31 cellular contexts compared by ENCODE assay signal in genomic region chr7:131942287-131943150, GRCh38.
"Had no signal": no experiment of that assay in that cellular context is flagged by ENCODE, and none has a peak within 500 bp of the region (broad histone marks: within the 10 kb centered on the region; RNA-seq: fewer than 3 reads in every experiment).

No MANE protein-coding gene starts in this region.

- H3K27ac Mint-ChIP-seq: activated CD4-positive, alpha-beta memory T cell treated with anti-CD3 and anti-CD28 coated beads, Interleukin-2, amount 10 ng/mL, durations not matched to agents 7 days and 5 days; activated CD4-positive, alpha-beta T cell treated with anti-CD3 and anti-CD28 coated beads for 36 hours; activated CD4-positive, alpha-beta T cell treated with anti-CD3 and anti-CD28 coated beads, Interleukin-2, amount 10 ng/mL, durations not matched to agents 7 days and 5 days; activated naive CD8-positive, alpha-beta T cell; activated T-cell treated with anti-CD3 and anti-CD28 coated beads, Interleukin-2, amount 50 U/mL, for 24 hours; activated T-cell treated with anti-CD3 and anti-CD28 coated beads, Interleukin-2, amount 50 U/mL, for 72 hours; T-helper 17 cell; T-helper 2 cell treated with Interferon-gamma antibody and Interleukin-4, amounts not matched to agents 5 μg/mL and 100 μg/mL, for 36 hours had no signal

- H3K27ac ChIP-seq: brain microvascular endothelial cell had no signal

- DNase-seq: activated CD4-positive, alpha-beta memory T cell treated with anti-CD3 and anti-CD28 coated beads, Interleukin-2, amount 10 ng/mL, durations not matched to agents 7 days and 5 days; activated CD4-positive, alpha-beta T cell treated with anti-CD3 and anti-CD28 coated beads for 36 hours; activated CD4-positive, alpha-beta T cell treated with anti-CD3 and anti-CD28 coated beads, Interleukin-2, amount 10 ng/mL, durations not matched to agents 7 days and 5 days; activated CD4-positive, alpha-beta T cell treated with anti-CD3 and anti-CD28 coated beads, Interleukin-2, amount 50 U/mL, for 4 hours; activated CD4-positive, CD25-positive, alpha-beta regulatory T cell; activated CD4-positive, CD25-positive, alpha-beta regulatory T cell treated with anti-CD3 and anti-CD28 coated beads, Interleukin-2, amount 50 U/mL, for 72 hours; activated CD8-positive, alpha-beta memory T cell treated with anti-CD3 and anti-CD28 coated beads, Interleukin-2, amount 50 U/mL, for 48 hours; activated effector memory CD4-positive, alpha-beta T cell treated with Interleukin-2 at 50 U/mL for 16 hours; activated gamma-delta T cell treated with Interleukin-2 at 50 U/mL for 16 hours; activated naive CD4-positive, alpha-beta T cell treated with anti-CD3 and anti-CD28 coated beads, Interleukin-2, amount 50 U/mL, for 16 hours; activated naive CD4-positive, alpha-beta T cell treated with Interleukin-2 at 50 U/mL for 16 hours; activated T-cell treated with anti-CD3 and anti-CD28 coated beads for 4 hours; activated T-cell treated with anti-CD3 and anti-CD28 coated beads, Interleukin-2, amount 50 U/mL, for 24 hours; activated T-cell treated with anti-CD3 and anti-CD28 coated beads, Interleukin-2, amount 50 U/mL, for 72 hours; amniotic stem cell; anterior cingulate cortex; brain microvascular endothelial cell; cortex of kidney; dermis blood vessel endothelial cell; effector CD8-positive, alpha-beta T cell; foreskin fibroblast; T-helper 1 cell; T-helper 17 cell; T1000 had no signal

- H3K9me3 Mint-ChIP-seq: activated CD4-positive, alpha-beta memory T cell treated with anti-CD3 and anti-CD28 coated beads, Interleukin-2, amount 10 ng/mL, durations not matched to agents 7 days and 5 days; activated CD4-positive, alpha-beta T cell treated with anti-CD3 and anti-CD28 coated beads, Interleukin-2, amount 10 ng/mL, durations not matched to agents 7 days and 5 days; activated T-cell treated with anti-CD3 and anti-CD28 coated beads, Interleukin-2, amount 50 U/mL, for 24 hours; T-helper 2 cell treated with Interferon-gamma antibody and Interleukin-4, amounts not matched to agents 5 μg/mL and 100 μg/mL, for 36 hours had no signal

- H3K36me3 Mint-ChIP-seq: activated naive CD8-positive, alpha-beta T cell had no signal

- H3K36me3 ChIP-seq: brain microvascular endothelial cell had no signal

- ATAC-seq: activated CD4-positive, alpha-beta T cell treated with anti-CD3 and anti-CD28 coated beads for 36 hours; activated T-cell treated with anti-CD3 and anti-CD28 coated beads, Interleukin-2, amount 50 U/mL, for 72 hours; esophagus mucosa; T-helper 17 cell had no signal

- H3K4me1 Mint-ChIP-seq: activated CD4-positive, alpha-beta memory T cell treated with anti-CD3 and anti-CD28 coated beads, Interleukin-2, amount 10 ng/mL, durations not matched to agents 7 days and 5 days; activated CD4-positive, alpha-beta T cell treated with anti-CD3 and anti-CD28 coated beads for 36 hours; activated CD4-positive, alpha-beta T cell treated with anti-CD3 and anti-CD28 coated beads, Interleukin-2, amount 10 ng/mL, durations not matched to agents 7 days and 5 days; T-helper 17 cell had no signal

- H3K4me3 Mint-ChIP-seq: activated CD4-positive, alpha-beta memory T cell treated with anti-CD3 and anti-CD28 coated beads, Interleukin-2, amount 10 ng/mL, durations not matched to agents 7 days and 5 days; activated CD4-positive, alpha-beta T cell treated with anti-CD3 and anti-CD28 coated beads for 36 hours; activated CD4-positive, alpha-beta T cell treated with anti-CD3 and anti-CD28 coated beads, Interleukin-2, amount 10 ng/mL, durations not matched to agents 7 days and 5 days; activated naive CD8-positive, alpha-beta T cell; activated T-cell treated with anti-CD3 and anti-CD28 coated beads, Interleukin-2, amount 50 U/mL, for 24 hours; activated T-cell treated with anti-CD3 and anti-CD28 coated beads, Interleukin-2, amount 50 U/mL, for 72 hours; T-helper 17 cell; T-helper 2 cell treated with Interferon-gamma antibody and Interleukin-4, amounts not matched to agents 5 μg/mL and 100 μg/mL, for 36 hours had no signal

- FAIRE-seq: astrocyte, bronchial epithelial cell, colon, frontal cortex had no signal
